8 cellular contexts compared by ENCODE assay signal in the genomic region with DNA sequence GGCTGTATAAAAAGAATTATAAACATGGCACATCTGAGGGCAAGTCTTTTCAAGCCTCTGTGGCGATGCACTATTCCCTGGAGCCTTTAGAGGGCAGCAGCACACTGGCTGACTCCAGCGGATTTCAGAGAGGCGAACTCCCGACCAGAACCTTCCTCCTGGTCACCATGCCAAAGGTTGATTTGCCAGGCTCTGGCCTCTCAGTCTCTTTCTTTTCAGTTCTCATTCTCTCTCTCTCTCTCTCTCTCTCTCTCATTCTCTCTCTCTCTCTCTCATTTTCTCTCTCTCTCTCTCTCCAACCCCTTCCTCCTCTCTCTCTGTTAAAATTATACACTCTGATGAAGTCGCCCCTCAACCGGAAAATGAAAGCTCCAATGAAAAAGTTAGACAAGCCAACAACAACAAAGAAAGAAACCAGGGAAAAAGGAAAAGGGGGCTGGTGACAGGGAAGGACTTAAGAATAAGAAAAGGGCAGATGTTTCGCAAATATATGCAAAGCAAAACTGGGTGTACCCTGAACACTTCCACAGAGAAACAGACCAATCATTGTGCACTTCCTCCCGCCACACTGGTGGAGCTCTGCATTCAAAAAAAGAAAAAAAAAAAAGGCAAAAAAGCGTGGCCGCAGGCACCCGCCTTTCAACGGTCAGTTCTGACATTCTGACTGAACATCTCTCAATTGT.
DNase-seq lines count a peak whose midpoint lies in the region; ATAC-seq and TF ChIP-seq lines count a peak whose summit lies in the region.

No MANE protein-coding gene starts in this region.

- H3K9ac ChIP-seq in MM.1S (ENCODE audit: low read length), result peak overlapping the region; percentile 15; the same call in 1 of the 2 replicates

- H3K36me3 ChIP-seq in GM23338 (ENCODE audit: insufficient read depth) (no peaks in the 10 kb centered on the region), MM.1S (replicated peaks; ENCODE audit: insufficient read depth, low read length) (no peaks in the 10 kb centered on the region), left ventricle myocardium inferior (peaks cover 32% of the 10 kb centered on the region), urinary bladder (ENCODE audit: insufficient read depth) (peaks cover 2% of the 10 kb centered on the region)

- H3K79me2 ChIP-seq in GM23338 (replicated peaks; ENCODE audit: insufficient read depth), result no peaks in the 10 kb centered on the region
- H3K79me2 ChIP-seq in MM.1S (ENCODE audit: low read length), result no peaks in the 10 kb centered on the region

- no peak overlapping the region for H3K4me3 Mint-ChIP-seq in GM23338

- no peak overlapping the region for H3K27ac ChIP-seq in GM23338 (ENCODE audit: low read depth)
- no peak overlapping the region for H3K27ac ChIP-seq in MM.1S (ENCODE audit: low read length)
- H3K27ac ChIP-seq in left ventricle myocardium inferior (replicated peaks), result peak overlapping the region; percentile 83
- no peak overlapping the region for H3K27ac ChIP-seq in urinary bladder (ENCODE audit: low read depth)

- peak; percentile 11 for DNase-seq in GF-D8 (lab: John Stamatoyannopoulos, UW)
- peak; percentile 89 for DNase-seq in GM23338 (ENCODE audit: low spot score)
- peak; percentile 69 for DNase-seq in MM.1S
- DNase-seq in T-helper 1 cell, result peak; percentile 21 to 62 (median 31)
- DNase-seq in amniotic stem cell (lab: John Stamatoyannopoulos, UW), result peak; percentile 39
- DNase-seq in left ventricle myocardium inferior, result peak; percentile 80
- peak; percentile 91 for DNase-seq in putamen (ENCODE audit: low spot score)

- no peaks in the 10 kb centered on the region for H3K9me3 Mint-ChIP-seq in GM23338

- intact Hi-C loops in left ventricle myocardium inferior (cut with micrococcal nuclease), result loop anchor here (10.0 kb wide), 1 partner anchor 441 kb away; no protein-coding TSS in a partner anchor

- H2AFZ ChIP-seq in GM23338, result peak overlapping the region; percentile 96
- peak overlapping the region; percentile 53 for H2AFZ ChIP-seq in MM.1S (ENCODE audit: low read length)

- peak; percentile 96 for ATAC-seq in GM23338

- no peaks in the 10 kb centered on the region for H3K36me3 Mint-ChIP-seq in GM23338 (ENCODE audit: low read depth)

- H3K4me2 ChIP-seq in GM23338 (no peak overlapping the region), MM.1S (ENCODE audit: low read depth, low read length) (peak overlapping the region; percentile 44; the same call in 1 of the 2 replicates)

- H3K9me3 ChIP-seq in MM.1S (replicated peaks; ENCODE audit: insufficient read depth, low read length) (no peaks in the 10 kb centered on the region), left ventricle myocardium inferior (replicated peaks) (no peaks in the 10 kb centered on the region)

- H3K9me2 ChIP-seq in GM23338 (ENCODE audit: insufficient read depth), result no peaks in the 10 kb centered on the region
- H3K9me2 ChIP-seq in MM.1S (replicated peaks; ENCODE audit: insufficient read depth, low read length), result no peaks in the 10 kb centered on the region

- H3K27ac Mint-ChIP-seq in GM23338, result no peak overlapping the region; the same call in 1 of the 2 replicates

- H3K4me3 ChIP-seq in GM23338 (no peak overlapping the region), MM.1S (ENCODE audit: low read length) (peak overlapping the region; percentile 23), left ventricle myocardium inferior (peak overlapping the region; percentile 60), urinary bladder (ENCODE audit: low read depth, low read length) (peak overlapping the region; percentile 41)

- H3K4me1 ChIP-seq in GM23338 (ENCODE audit: insufficient read depth) (peaks cover 7% of the 10 kb centered on the region), MM.1S (ENCODE audit: low read length) (no peaks in the 10 kb centered on the region), left ventricle myocardium inferior (peaks cover 58% of the 10 kb centered on the region), urinary bladder (ENCODE audit: insufficient read depth) (no peaks in the 10 kb centered on the region)

- peaks cover 4% of the 10 kb centered on the region for H3K27me3 Mint-ChIP-seq in GM23338 (ENCODE audit: insufficient read depth, low read depth, poor library complexity)

- H3K4me1 Mint-ChIP-seq in GM23338, result peaks cover 5% of the 10 kb centered on the region

- WGBS in urinary bladder, result 11% methylated on average over 12 of the region's 12 CpGs

- no peaks in the 10 kb centered on the region for H3K27me3 ChIP-seq in GM23338 (ENCODE audit: insufficient read depth)
- H3K27me3 ChIP-seq in MM.1S (replicated peaks; ENCODE audit: insufficient read depth, low read length), result no peaks in the 10 kb centered on the region
- no peaks in the 10 kb centered on the region for H3K27me3 ChIP-seq in left ventricle myocardium inferior (ENCODE audit: low read depth)

- peak; percentile 92 to 96 for TF ChIP-seq CTCF in GM23338 (conservative IDR thresholded peaks at IDR 0.05; ENCODE audit: low read depth in 2 of 2)
- peak; percentile 91 for TF ChIP-seq CTCF in MM.1S (IDR thresholded peaks at IDR 0.05; ENCODE audit: low read length)
- peak; percentile 97 for TF ChIP-seq CTCF in left ventricle myocardium inferior (IDR thresholded peaks at IDR 0.05; ENCODE audit: borderline replicate concordance)

- no peaks in the 10 kb centered on the region for H4K20me1 ChIP-seq in GM23338 (replicated peaks; ENCODE audit: insufficient read depth)
- H4K20me1 ChIP-seq in MM.1S (ENCODE audit: insufficient read depth, low read length), result no peaks in the 10 kb centered on the region

- no peaks in the 10 kb centered on the region for H3F3A ChIP-seq in GM23338 (replicated peaks; ENCODE audit: low read depth)
- H3F3A ChIP-seq in MM.1S (ENCODE audit: insufficient read depth, low read length), result no peaks in the 10 kb centered on the region

TF ChIP-seq in GM23338, 12 proteins besides CTCF, POLR2A, EP300 and RAD21 (continues in another document):
- no peak for TF ChIP-seq JUNB (IDR thresholded peaks at IDR 0.05; ENCODE audit: unreplicated experiment)
- TF ChIP-seq NANOG (IDR thresholded peaks at IDR 0.05; ENCODE audit: borderline replicate concordance), result no peak
- TF ChIP-seq, protein P1, sequence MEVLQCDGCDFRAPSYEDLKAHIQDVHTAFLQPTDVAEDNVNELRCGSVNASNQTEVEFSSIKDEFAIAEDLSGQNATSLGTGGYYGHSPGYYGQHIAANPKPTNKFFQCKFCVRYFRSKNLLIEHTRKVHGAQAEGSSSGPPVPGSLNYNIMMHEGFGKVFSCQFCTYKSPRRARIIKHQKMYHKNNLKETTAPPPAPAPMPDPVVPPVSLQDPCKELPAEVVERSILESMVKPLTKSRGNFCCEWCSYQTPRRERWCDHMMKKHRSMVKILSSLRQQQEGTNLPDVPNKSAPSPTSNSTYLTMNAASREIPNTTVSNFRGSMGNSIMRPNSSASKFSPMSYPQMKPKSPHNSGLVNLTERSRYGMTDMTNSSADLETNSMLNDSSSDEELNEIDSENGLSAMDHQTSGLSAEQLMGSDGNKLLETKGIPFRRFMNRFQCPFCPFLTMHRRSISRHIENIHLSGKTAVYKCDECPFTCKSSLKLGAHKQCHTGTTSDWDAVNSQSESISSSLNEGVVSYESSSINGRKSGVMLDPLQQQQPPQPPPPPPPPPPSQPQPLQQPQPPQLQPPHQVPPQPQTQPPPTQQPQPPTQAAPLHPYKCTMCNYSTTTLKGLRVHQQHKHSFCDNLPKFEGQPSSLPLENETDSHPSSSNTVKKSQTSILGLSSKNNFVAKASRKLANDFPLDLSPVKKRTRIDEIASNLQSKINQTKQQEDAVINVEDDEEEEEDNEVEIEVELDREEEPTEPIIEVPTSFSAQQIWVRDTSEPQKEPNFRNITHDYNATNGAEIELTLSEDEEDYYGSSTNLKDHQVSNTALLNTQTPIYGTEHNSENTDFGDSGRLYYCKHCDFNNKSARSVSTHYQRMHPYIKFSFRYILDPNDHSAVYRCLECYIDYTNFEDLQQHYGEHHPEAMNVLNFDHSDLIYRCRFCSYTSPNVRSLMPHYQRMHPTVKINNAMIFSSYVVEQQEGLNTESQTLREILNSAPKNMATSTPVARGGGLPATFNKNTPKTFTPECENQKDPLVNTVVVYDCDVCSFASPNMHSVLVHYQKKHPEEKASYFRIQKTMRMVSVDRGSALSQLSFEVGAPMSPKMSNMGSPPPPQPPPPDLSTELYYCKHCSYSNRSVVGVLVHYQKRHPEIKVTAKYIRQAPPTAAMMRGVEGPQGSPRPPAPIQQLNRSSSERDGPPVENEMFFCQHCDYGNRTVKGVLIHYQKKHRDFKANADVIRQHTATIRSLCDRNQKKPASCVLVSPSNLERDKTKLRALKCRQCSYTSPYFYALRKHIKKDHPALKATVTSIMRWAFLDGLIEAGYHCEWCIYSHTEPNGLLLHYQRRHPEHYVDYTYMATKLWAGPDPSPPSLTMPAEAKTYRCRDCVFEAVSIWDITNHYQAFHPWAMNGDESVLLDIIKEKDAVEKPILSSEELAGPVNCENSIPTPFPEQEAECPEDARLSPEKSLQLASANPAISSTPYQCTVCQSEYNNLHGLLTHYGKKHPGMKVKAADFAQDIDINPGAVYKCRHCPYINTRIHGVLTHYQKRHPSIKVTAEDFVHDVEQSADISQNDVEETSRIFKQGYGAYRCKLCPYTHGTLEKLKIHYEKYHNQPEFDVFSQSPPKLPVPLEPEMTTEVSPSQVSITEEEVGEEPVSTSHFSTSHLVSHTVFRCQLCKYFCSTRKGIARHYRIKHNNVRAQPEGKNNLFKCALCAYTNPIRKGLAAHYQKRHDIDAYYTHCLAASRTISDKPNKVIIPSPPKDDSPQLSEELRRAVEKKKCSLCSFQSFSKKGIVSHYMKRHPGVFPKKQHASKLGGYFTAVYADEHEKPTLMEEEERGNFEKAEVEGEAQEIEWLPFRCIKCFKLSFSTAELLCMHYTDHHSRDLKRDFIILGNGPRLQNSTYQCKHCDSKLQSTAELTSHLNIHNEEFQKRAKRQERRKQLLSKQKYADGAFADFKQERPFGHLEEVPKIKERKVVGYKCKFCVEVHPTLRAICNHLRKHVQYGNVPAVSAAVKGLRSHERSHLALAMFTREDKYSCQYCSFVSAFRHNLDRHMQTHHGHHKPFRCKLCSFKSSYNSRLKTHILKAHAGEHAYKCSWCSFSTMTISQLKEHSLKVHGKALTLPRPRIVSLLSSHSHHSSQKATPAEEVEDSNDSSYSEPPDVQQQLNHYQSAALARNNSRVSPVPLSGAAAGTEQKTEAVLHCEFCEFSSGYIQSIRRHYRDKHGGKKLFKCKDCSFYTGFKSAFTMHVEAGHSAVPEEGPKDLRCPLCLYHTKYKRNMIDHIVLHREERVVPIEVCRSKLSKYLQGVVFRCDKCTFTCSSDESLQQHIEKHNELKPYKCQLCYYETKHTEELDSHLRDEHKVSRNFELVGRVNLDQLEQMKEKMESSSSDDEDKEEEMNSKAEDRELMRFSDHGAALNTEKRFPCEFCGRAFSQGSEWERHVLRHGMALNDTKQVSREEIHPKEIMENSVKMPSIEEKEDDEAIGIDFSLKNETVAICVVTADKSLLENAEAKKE (CRISPR knock-in tag; IDR thresholded peaks at IDR 0.05), result no peak
- no peak for TF ChIP-seq POLR2AphosphoS5 (IDR thresholded peaks at IDR 0.05; ENCODE audit: low read depth)
- no peak for TF ChIP-seq ZNF331 (CRISPR knock-in tag; IDR thresholded peaks at IDR 0.05; ENCODE audit: low read depth)
- no peak for TF ChIP-seq ZNF114 (CRISPR knock-in tag; IDR thresholded peaks at IDR 0.05)
- no peak for TF ChIP-seq EZH2 (IDR thresholded peaks at IDR 0.05; ENCODE audit: low read depth, unreplicated experiment)

Comparison
In these comparisons a context has a peak if more than half of its experiments do, and no peak if none do; other contexts are left out.
1. DNase-seq: peak in every context shown above with its lines; median percentile 91 in putamen; 89 in GM23338; 80 in left ventricle myocardium inferior; 69 in MM.1S; 39 in amniotic stem cell; 31 in T-helper 1 cell; 11 in GF-D8.